In genomic region chr4:114209589-114209988, GRCh38 we compare ENCODE assay signal across 25 cellular contexts.
DNase-seq lines count a peak whose midpoint lies in the region; ATAC-seq, FAIRE-seq and TF ChIP-seq lines count a peak whose summit lies in the region.
"Had no signal": no experiment of that assay in that cellular context is flagged by ENCODE, and none has a peak within 500 bp of the region (broad histone marks: within the 10 kb centered on the region; RNA-seq: fewer than 3 reads in every experiment).

No MANE protein-coding gene starts in this region.

- H3K27me3 Mint-ChIP-seq in astrocyte (ENCODE audit: low read depth, unreplicated experiment), result no peaks in the 10 kb centered on the region
- H3K27me3 Mint-ChIP-seq: dendritic cell treated with granulocyte-macrophage colony-stimulating factor and Interleukin-4, amounts not matched to agents 40 ng/mL and 50 ng/mL, for 4 days had no signal

- peaks cover 2% of the 10 kb centered on the region for H3K9me3 Mint-ChIP-seq in astrocyte (ENCODE audit: unreplicated experiment)
- H3K9me3 Mint-ChIP-seq: activated CD8-positive, alpha-beta T cell treated with anti-CD3 and anti-CD28 coated beads for 36 hours; dendritic cell treated with granulocyte-macrophage colony-stimulating factor and Interleukin-4, amounts not matched to agents 40 ng/mL and 50 ng/mL, for 4 days had no signal

- H3K4me2 ChIP-seq in astrocyte (ENCODE audit: low read length), result no peak overlapping the region
- H3K4me2 ChIP-seq: hepatocyte had no signal

- no peaks in the 10 kb centered on the region for H4K20me1 ChIP-seq in astrocyte (ENCODE audit: insufficient read depth, low read length)

- no peak overlapping the region for H3K27ac ChIP-seq in astrocyte (ENCODE audit: low read depth, low read length)
- H3K27ac ChIP-seq: ascending aorta, esophagus muscularis mucosa, hepatocyte, HL-60, pancreas had no signal

- no peak for TF ChIP-seq CTCF in astrocyte (IDR thresholded peaks at IDR 0.05; ENCODE audit: insufficient read depth, low read depth, low read length)

- H3K79me2 ChIP-seq in astrocyte (ENCODE audit: insufficient read depth, low read length), result no peaks in the 10 kb centered on the region
- H3K79me2 ChIP-seq: hepatocyte had no signal

- peaks cover 8% of the 10 kb centered on the region for H3K4me1 Mint-ChIP-seq in astrocyte (ENCODE audit: low read depth, unreplicated experiment)

- no peak overlapping the region for H3K4me3 Mint-ChIP-seq in astrocyte (ENCODE audit: unreplicated experiment)
- H3K4me3 Mint-ChIP-seq: activated CD8-positive, alpha-beta T cell treated with anti-CD3 and anti-CD28 coated beads for 36 hours; dendritic cell treated with granulocyte-macrophage colony-stimulating factor and Interleukin-4, amounts not matched to agents 40 ng/mL and 50 ng/mL, for 4 days had no signal

- intact Hi-C loops in Right ventricle myocardium inferior (cut with DNase I), result no loop called here

- DNase-seq in astrocyte (ENCODE audit: low read depth) (no peak), amniotic stem cell (lab: John Stamatoyannopoulos, UW) (no peak), AG20443 (ENCODE audit: low spot score) (no peak), Right ventricle myocardium inferior (ENCODE audit: missing footprints) (no peak)
- DNase-seq: ACHN; activated CD8-positive, alpha-beta T cell treated with anti-CD3 and anti-CD28 coated beads for 36 hours; activated effector memory CD4-positive, alpha-beta T cell treated with Interleukin-2 at 50 U/mL for 16 hours; COR-L47; left colon; mucosa of descending colon; NCI-H1694 treated with DMSO at 0.1 percent for 48 hours; NCI-H524 treated with DMSO at 0.1 percent for 48 hours; pancreas; PC-3 had no signal

- no peak for FAIRE-seq in astrocyte (lab: Jason Lieb, UNC)
- FAIRE-seq: G401.6, pancreas had no signal

- H3K36me3 Mint-ChIP-seq in astrocyte (ENCODE audit: low read depth, unreplicated experiment), result no peaks in the 10 kb centered on the region

- H3K4me1 ChIP-seq in astrocyte (ENCODE audit: insufficient read depth, low read length), result no peaks in the 10 kb centered on the region
- H3K4me1 ChIP-seq: ascending aorta, pancreas had no signal

- H2AFZ ChIP-seq in astrocyte (ENCODE audit: low read depth, low read length), result peak overlapping the region; percentile 45
- H2AFZ ChIP-seq: hepatocyte had no signal

- no peak overlapping the region for H3K4me3 ChIP-seq in astrocyte (ENCODE audit: insufficient read depth, low read depth, low read length)
- H3K4me3 ChIP-seq: ascending aorta, esophagus muscularis mucosa, hepatocyte, mucosa of descending colon, pancreas had no signal

- H3K27ac Mint-ChIP-seq in astrocyte (ENCODE audit: unreplicated experiment), result no peak overlapping the region
- H3K27ac Mint-ChIP-seq: activated CD8-positive, alpha-beta T cell treated with anti-CD3 and anti-CD28 coated beads for 36 hours; dendritic cell treated with granulocyte-macrophage colony-stimulating factor and Interleukin-4, amounts not matched to agents 40 ng/mL and 50 ng/mL, for 4 days had no signal

- H3K9ac ChIP-seq in astrocyte (ENCODE audit: low read length), result no peak overlapping the region

- ATAC-seq in GM18517 (IDR thresholded peaks at IDR 0.05; ENCODE audit: unreplicated experiment) (peak; percentile 77), GM21447 (IDR thresholded peaks at IDR 0.05; ENCODE audit: unreplicated experiment) (peak; percentile 90), HG03066 (IDR thresholded peaks at IDR 0.05; ENCODE audit: low read depth, unreplicated experiment) (peak; percentile 80), GM21515 (IDR thresholded peaks at IDR 0.05; ENCODE audit: unreplicated experiment) (no peak), Right ventricle myocardium inferior (no peak)
- ATAC-seq: activated CD8-positive, alpha-beta T cell treated with anti-CD3 and anti-CD28 coated beads for 36 hours; left colon; mucosa of descending colon; pancreas; PC-3; SK-N-SH treated with all-trans-retinoic acid at 6 μM for 48 hours had no signal

- H3K27me3 ChIP-seq in astrocyte (ENCODE audit: insufficient read depth, low read length), result no peaks in the 10 kb centered on the region
- H3K27me3 ChIP-seq: ascending aorta, esophagus muscularis mucosa, hepatocyte had no signal

- no peaks in the 10 kb centered on the region for H3K9me3 ChIP-seq in astrocyte (ENCODE audit: insufficient read depth, low read depth, low read length)
- H3K9me3 ChIP-seq: ascending aorta, esophagus muscularis mucosa, mucosa of descending colon, pancreas had no signal

- no peaks in the 10 kb centered on the region for H3K36me3 ChIP-seq in astrocyte (ENCODE audit: insufficient read depth, low read length)
- H3K36me3 ChIP-seq: ascending aorta, esophagus muscularis mucosa, pancreas had no signal

Comparison
In these comparisons a context has a peak if more than half of its experiments do, and no peak if none do; other contexts are left out.
1. ATAC-seq: peak in GM18517 (single experiment), GM21447 (single experiment) and HG03066 (single experiment); none in GM21515 (single experiment) and Right ventricle myocardium inferior (single experiment).